16 cellular contexts compared by ENCODE assay signal in the genomic region with DNA sequence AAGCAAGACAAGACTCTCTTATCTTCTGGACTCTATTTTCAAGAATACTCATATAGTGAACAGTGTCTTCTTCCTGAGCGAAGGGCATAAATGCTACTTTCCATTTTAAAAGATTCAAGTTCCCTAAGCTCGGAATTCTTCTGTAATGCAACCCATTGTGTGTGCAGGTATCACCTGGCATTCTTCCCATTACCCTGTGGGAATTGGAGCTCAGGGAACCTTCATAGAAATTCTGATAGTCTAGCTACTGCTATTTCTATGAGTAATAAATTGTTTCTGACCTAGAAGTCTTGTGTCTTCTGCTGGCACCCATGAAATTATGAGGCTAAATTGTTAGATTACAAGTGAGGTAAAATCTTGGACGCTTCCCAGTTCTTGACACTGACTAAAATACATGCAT.
DNase-seq lines count a peak whose midpoint lies in the region; ATAC-seq and TF ChIP-seq lines count a peak whose summit lies in the region.
"Had no signal": no experiment of that assay in that cellular context is flagged by ENCODE, and none has a peak within 500 bp of the region (broad histone marks: within the 10 kb centered on the region; RNA-seq: fewer than 3 reads in every experiment).

No MANE protein-coding gene starts in this region.

- H3K27me3 ChIP-seq in RWPE2 (ENCODE audit: insufficient read depth, poor library complexity, severe bottlenecking) (no peaks in the 10 kb centered on the region), stomach (no peaks in the 10 kb centered on the region)

- H3K27me3 Mint-ChIP-seq in HFFc6 (ENCODE audit: insufficient read depth) (no peaks in the 10 kb centered on the region; the same call in 1 of the 2 replicates), osteocyte (ENCODE audit: unreplicated experiment) (no peaks in the 10 kb centered on the region)
- H3K27me3 Mint-ChIP-seq: B cell; CD4-positive, alpha-beta T cell had no signal

- H3K4me3 Mint-ChIP-seq in HFFc6, result no peak overlapping the region
- no peak overlapping the region for H3K4me3 Mint-ChIP-seq in osteocyte (ENCODE audit: unreplicated experiment)
- H3K4me3 Mint-ChIP-seq: B cell; CD4-positive, alpha-beta T cell; GM23338 had no signal

- H3K27ac Mint-ChIP-seq in HFFc6 (peak overlapping the region; percentile 28; the same call in 1 of the 2 replicates), osteocyte (ENCODE audit: unreplicated experiment) (no peak overlapping the region)
- H3K27ac Mint-ChIP-seq: B cell; CD4-positive, alpha-beta T cell; GM23338 had no signal

- DNase-seq in NCI-H2196 (lab: John Stamatoyannopoulos, UW; ENCODE audit: unreplicated experiment) (peak; percentile 3), NCI-H2196 treated with DMSO at 0.1 percent for 48 hours (lab: John Stamatoyannopoulos, UW; ENCODE audit: unreplicated experiment) (no peak), HFFc6 (no peak), RWPE2 (ENCODE audit: low spot score) (no peak), epithelial cell of esophagus (ENCODE audit: low read depth) (peak; percentile 53), stomach (no peak), osteocyte (ENCODE audit: extremely low spot score, unreplicated experiment) (no peak), globus pallidus (ENCODE audit: low spot score) (no peak)
- DNase-seq: C1 segment of cervical spinal cord; Calu3; CD4-positive, alpha-beta T cell; DMS 273 treated with DMSO at 0.1 percent for 48 hours; H7 had no signal

- intact Hi-C loops in stomach (cut with DNase I; ENCODE audit: low total_unique reads), result no loop called here

- peaks cover 28% of the 10 kb centered on the region for H3K4me1 Mint-ChIP-seq in HFFc6 (ENCODE audit: low read depth)
- no peaks in the 10 kb centered on the region for H3K4me1 Mint-ChIP-seq in osteocyte (ENCODE audit: unreplicated experiment)
- H3K4me1 Mint-ChIP-seq: B cell, GM23338 had no signal

- peaks cover 23% of the 10 kb centered on the region for H3K4me1 ChIP-seq in RWPE2 (ENCODE audit: insufficient read depth, poor library complexity, severe bottlenecking)
- no peaks in the 10 kb centered on the region for H3K4me1 ChIP-seq in stomach

- H3K27ac ChIP-seq in RWPE2 (ENCODE audit: poor library complexity, severe bottlenecking) (peak overlapping the region; percentile 77), stomach (no peak overlapping the region)

- no peak for TF ChIP-seq POLR2A in stomach (IDR thresholded peaks at IDR 0.05)

- H3K36me3 ChIP-seq in RWPE2 (ENCODE audit: low read depth), result no peaks in the 10 kb centered on the region
- no peaks in the 10 kb centered on the region for H3K36me3 ChIP-seq in stomach

- H3K9me3 Mint-ChIP-seq in HFFc6 (no peaks in the 10 kb centered on the region), osteocyte (ENCODE audit: unreplicated experiment) (peaks cover 9% of the 10 kb centered on the region)
- H3K9me3 Mint-ChIP-seq: CD4-positive, alpha-beta T cell; GM23338 had no signal

- ATAC-seq in RWPE2 (ENCODE audit: low read depth), result peak; percentile 59; the same call in 2 of the 3 replicates
- ATAC-seq: GM12878, GM23338 had no signal

- 60 to 89% (median 79%) methylated on average over 3 of the region's 3 CpGs for WGBS in stomach, 5 donors

- TF ChIP-seq CTCF in HFFc6 (IDR thresholded peaks at IDR 0.05) (no peak), RWPE2 (IDR thresholded peaks at IDR 0.05; ENCODE audit: poor library complexity, severe bottlenecking) (no peak), epithelial cell of esophagus (IDR thresholded peaks at IDR 0.05; ENCODE audit: insufficient read depth, low read depth, low read length, missing control alignments) (no peak), stomach (IDR thresholded peaks at IDR 0.05) (no peak), osteocyte (IDR thresholded peaks at IDR 0.05) (no peak)

- H3K36me3 Mint-ChIP-seq in HFFc6 (ENCODE audit: low read depth) (peaks cover 23% of the 10 kb centered on the region), osteocyte (ENCODE audit: unreplicated experiment) (no peaks in the 10 kb centered on the region)

- no peak for TF ChIP-seq EP300 in stomach (IDR thresholded peaks at IDR 0.05)

- H3K4me3 ChIP-seq in RWPE2 (ENCODE audit: severe bottlenecking) (no peak overlapping the region), epithelial cell of esophagus (ENCODE audit: low read length) (no peak overlapping the region), stomach (no peak overlapping the region)
- H3K4me3 ChIP-seq: GM12878, GM23338 had no signal

- H3K9me3 ChIP-seq in RWPE2 (ENCODE audit: severe bottlenecking) (no peaks in the 10 kb centered on the region), stomach (no peaks in the 10 kb centered on the region)

Comparison
In these comparisons a context has a peak if more than half of its experiments do, and no peak if none do; other contexts are left out.
1. DNase-seq: peak in NCI-H2196 (single experiment) and epithelial cell of esophagus (single experiment); none in NCI-H2196 treated with DMSO at 0.1 percent for 48 hours (single experiment), HFFc6 (single experiment), RWPE2 (single experiment), stomach (single experiment), osteocyte (single experiment) and globus pallidus (single experiment).